10 cellular contexts compared by ENCODE assay signal in genomic region chr3:190205739-190206138, GRCh38.
DNase-seq lines count a peak whose midpoint lies in the region; ATAC-seq and TF ChIP-seq lines count a peak whose summit lies in the region.
"Had no signal": no experiment of that assay in that cellular context is flagged by ENCODE, and none has a peak within 500 bp of the region (broad histone marks: within the 10 kb centered on the region; RNA-seq: fewer than 3 reads in every experiment).

No MANE protein-coding gene starts in this region.

- DNase-seq in A172 (ENCODE audit: low spot score) (peak; percentile 52), SIG-M5 treated with dmso at 0.1 percent for 504 hours (lab: John Stamatoyannopoulos, UW; ENCODE audit: unreplicated experiment) (peak; percentile 58), NCI-H524 treated with DMSO at 0.1 percent for 48 hours (lab: John Stamatoyannopoulos, UW) (no peak), tibial nerve (ENCODE audit: low spot score in 2 of 2) (no peak), NCI-H2171 treated with DMSO at 0.1 percent for 48 hours (lab: John Stamatoyannopoulos, UW) (no peak), D341Med (ENCODE audit: low spot score) (no peak)
- DNase-seq: left colon, NCI-H1694 treated with DMSO at 0.1 percent for 48 hours had no signal

- no peak for TF ChIP-seq POLR2A in tibial nerve (IDR thresholded peaks at IDR 0.05)

- H3K36me3 ChIP-seq in tibial nerve, result no peaks in the 10 kb centered on the region

- no peaks in the 10 kb centered on the region for H3K4me1 ChIP-seq in tibial nerve

- no peak overlapping the region for H3K4me3 ChIP-seq in tibial nerve

- TF ChIP-seq CTCF in tibial nerve (IDR thresholded peaks at IDR 0.05), result no peak

- no peak overlapping the region for H3K27ac ChIP-seq in tibial nerve

- peak; percentile 69 for ATAC-seq in GM18909 (IDR thresholded peaks at IDR 0.05; ENCODE audit: poor library complexity, unreplicated experiment)
- peak; percentile 90 for ATAC-seq in HG03045 (IDR thresholded peaks at IDR 0.05; ENCODE audit: unreplicated experiment)
- ATAC-seq: left colon had no signal

- no peaks in the 10 kb centered on the region for H3K27me3 ChIP-seq in tibial nerve

- WGBS in tibial nerve, 2 donors, result 49 to 63% methylated on average over 1 of the region's 1 CpG

- TF ChIP-seq EP300 in tibial nerve (IDR thresholded peaks at IDR 0.05), result no peak

- H3K9me3 ChIP-seq in tibial nerve, result no peaks in the 10 kb centered on the region

Comparison
In these comparisons a context has a peak if more than half of its experiments do, and no peak if none do; other contexts are left out.
1. DNase-seq: peak in A172 (single experiment) and SIG-M5 treated with dmso at 0.1 percent for 504 hours (single experiment); none in NCI-H524 treated with DMSO at 0.1 percent for 48 hours (single experiment), tibial nerve (0 of 2), NCI-H2171 treated with DMSO at 0.1 percent for 48 hours (single experiment) and D341Med (single experiment).